In the genomic region with DNA sequence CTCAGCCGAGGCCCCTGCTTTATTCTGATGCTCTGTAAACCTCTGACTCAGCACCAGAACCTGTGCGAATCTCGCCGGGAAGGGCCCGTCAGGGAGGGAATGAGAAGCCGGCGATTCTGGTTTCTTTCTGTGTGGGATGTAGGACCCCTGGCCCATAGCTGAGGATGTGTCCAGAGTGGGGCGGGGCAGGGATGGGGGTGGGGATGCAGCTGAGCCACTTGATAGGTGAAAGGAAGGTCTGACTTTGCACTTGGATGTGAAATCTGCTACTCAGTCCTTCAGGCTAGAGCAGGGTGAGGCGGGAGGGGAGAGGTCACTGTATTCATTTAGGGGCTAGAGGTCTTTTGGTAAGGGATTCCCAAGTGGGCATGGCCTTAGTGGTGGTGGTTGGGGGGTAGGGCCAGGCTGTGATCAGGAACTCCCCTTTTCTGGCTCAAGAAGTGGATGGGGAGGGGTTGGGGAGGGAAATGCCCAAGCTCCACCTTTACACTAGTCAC, we compare ENCODE assay signal across 10 cellular contexts. TPM values are rescaled to one million over a fixed set of nuclear protein-coding genes. Genes with fewer than 3 reads are reported as not detected.
DNase-seq lines count a peak whose midpoint lies in the region; ATAC-seq, FAIRE-seq and TF ChIP-seq lines count a peak whose summit lies in the region.
"Had no signal": no experiment of that assay in that cellular context is flagged by ENCODE, and none has a peak within 500 bp of the region (broad histone marks: within the 10 kb centered on the region; RNA-seq: fewer than 3 reads in every experiment).

No MANE protein-coding gene starts in this region.

- intact Hi-C loops in GM12878 (cut with micrococcal nuclease; ENCODE audit: unreplicated experiment), result loop anchor here (5.0 kb wide), 2 partner anchors 75 to 165 kb away; no protein-coding TSS in a partner anchor
- intact Hi-C loops in posterior cingulate gyrus (cut with DNase I), result no loop called here
- intact Hi-C loops in mammary epithelial cell (cut with micrococcal nuclease), result no loop called here

- no peak overlapping the region for H3K27ac ChIP-seq in HUES64 (ENCODE audit: low read depth, low read length)
- H3K27ac ChIP-seq in GM12878 (ENCODE audit: control insufficient read depth, insufficient read depth), result no peak overlapping the region
- H3K27ac ChIP-seq in neuronal stem cell (replicated peaks; ENCODE audit: low read length), result no peak overlapping the region
- H3K27ac ChIP-seq in mammary epithelial cell (ENCODE audit: insufficient read depth, low read depth, low read length), result no peak overlapping the region

- CTCF ChIA-PET in GM12878 (lab: Yijun Ruan, JAX) (interaction anchor here (0.9 to 5.9 kb wide), 5 partner anchors 9 to 167 kb away, joined by 3 to 40 read pairs (median 3); no protein-coding TSS in a partner anchor), mammary epithelial cell (lab: Charles Lee; ENCODE audit: low non-redundant PET) (no interaction called here)

- peaks cover 4% of the 10 kb centered on the region; the same call in 1 of the 2 replicates for H3K4me1 ChIP-seq in HUES64 (ENCODE audit: insufficient read depth, low read length)
- peaks cover 28% of the 10 kb centered on the region for H3K4me1 ChIP-seq in GM12878 (ENCODE audit: control insufficient read depth, insufficient read depth, low read length)
- H3K4me1 ChIP-seq in neuronal stem cell (ENCODE audit: control insufficient read depth in 2 of 2, insufficient read depth in 1 of 2, low read depth in 1 of 2, low read length in 2 of 2), result peaks cover 13% of the 10 kb centered on the region in 2 donors
- H3K4me1 ChIP-seq in mammary epithelial cell (ENCODE audit: insufficient read depth, low read length), result peaks cover 16% of the 10 kb centered on the region

- H3K9me3 ChIP-seq in HUES64 (ENCODE audit: insufficient read depth, low read depth, low read length), result peaks cover 4% of the 10 kb centered on the region; the same call in 1 of the 2 replicates
- H3K9me3 ChIP-seq in GM12878 (replicated peaks; ENCODE audit: control insufficient read depth, insufficient read depth, low read length), result peaks cover 2% of the 10 kb centered on the region; the same call in 2 of the 3 replicates
- peaks cover 2 to 9% of the 10 kb centered on the region in 2 donors for H3K9me3 ChIP-seq in neuronal stem cell (replicated peaks in 1 of 2; ENCODE audit: control insufficient read depth in 2 of 2, insufficient read depth in 1 of 2, low read depth in 1 of 2, low read length in 2 of 2)
- no peaks in the 10 kb centered on the region for H3K9me3 ChIP-seq in mammary epithelial cell (replicated peaks; ENCODE audit: insufficient read depth, low read length)

- POLR2A ChIA-PET in GM12878 (lab: Charles Lee), result interaction anchor here (0.6 to 3.3 kb wide), 12 partner anchors 9 to 460 kb away, joined by 3 to 13 read pairs (median 5); no protein-coding TSS in a partner anchor

- H3K23ac ChIP-seq in neuronal stem cell (ENCODE audit: low read depth, low read length, poor library complexity), result no peak overlapping the region

- BruUV-seq in GM12878 (replicated peaks; lab: Mats Ljungman, UMichigan) (no TSS peak), mammary epithelial cell (replicated peaks; lab: Mats Ljungman, UMichigan) (no TSS peak)

- no peak overlapping the region for H2BK120ac ChIP-seq in neuronal stem cell (ENCODE audit: low read depth, low read length)

- H3K4me2 ChIP-seq in GM12878 (ENCODE audit: control insufficient read depth, insufficient read depth) (no peak overlapping the region; the same call in 1 of the 2 replicates), neuronal stem cell (ENCODE audit: insufficient read depth, low read length, poor library complexity, severe bottlenecking) (peak overlapping the region; percentile 96), mammary epithelial cell (ENCODE audit: insufficient read depth, low read depth, low read length) (no peak overlapping the region)

- peak overlapping the region; percentile 88 for H2BK5ac ChIP-seq in neuronal stem cell (ENCODE audit: low read length)

- no peak for TF ChIP-seq CTCF in GM12865 (IDR thresholded peaks at IDR 0.05; ENCODE audit: insufficient read depth, low read depth, low read length, missing control alignments)
- no peak for TF ChIP-seq CTCF in GM12878 (IDR thresholded peaks at IDR 0.05 in 2 of 3, conservative IDR thresholded peaks at IDR 0.05 in 1 of 3; ENCODE audit: control insufficient read depth in 2 of 3, extremely low read depth in 1 of 3, insufficient read depth in 1 of 3, low read depth in 3 of 3, low read length in 3 of 3)
- no peak for TF ChIP-seq CTCF in mammary epithelial cell (conservative IDR thresholded peaks at IDR 0.05 in 1 of 2, IDR thresholded peaks at IDR 0.05 in 1 of 2; ENCODE audit: extremely low read depth in 1 of 2, insufficient read depth in 1 of 2, low read depth in 1 of 2, low read length in 2 of 2)

- in situ Hi-C loops in GM12878 (cut with MboI), result no loop called here
- in situ Hi-C loops in mammary epithelial cell (cut with MboI; ENCODE audit: low sequenced_read_pairs in 2 of 2), result no loop called here

- H3K9ac ChIP-seq in HUES64 (ENCODE audit: low read depth, low read length) (no peak overlapping the region), GM12878 (ENCODE audit: control insufficient read depth, insufficient read depth, low read length) (peak overlapping the region; percentile 52; the same call in 1 of the 2 replicates), neuronal stem cell (ENCODE audit: low read depth, low read length, poor library complexity) (no peak overlapping the region), mammary epithelial cell (ENCODE audit: insufficient read depth, low read length) (no peak overlapping the region)

- SMC1A ChIA-PET in GM12878 (lab: Charles Lee; ENCODE audit: uncharacterized antibody, unreplicated experiment), result interaction anchor here (0.7 to 7.5 kb wide), 14 partner anchors 9 to 167 kb away, joined by 3 to 68 read pairs (median 4); no protein-coding TSS in a partner anchor

- H2BK15ac ChIP-seq in neuronal stem cell (ENCODE audit: low read length), result peak overlapping the region; percentile 3

- no peak overlapping the region for H4K8ac ChIP-seq in neuronal stem cell (ENCODE audit: low read depth, low read length)

- H3K14ac ChIP-seq in neuronal stem cell (ENCODE audit: low read length), result peak overlapping the region; percentile 2

- TF ChIP-seq EP300 in GM12878 (IDR thresholded peaks at IDR 0.05; ENCODE audit: borderline replicate concordance in 1 of 2, control insufficient read depth in 1 of 2, low read depth in 2 of 2, low read length in 2 of 2), result no peak

- H3K79me2 ChIP-seq in GM12878 (ENCODE audit: control insufficient read depth, insufficient read depth, low read length) (no peaks in the 10 kb centered on the region), mammary epithelial cell (ENCODE audit: insufficient read depth, low read length) (no peaks in the 10 kb centered on the region)

- H2AFZ ChIP-seq in GM12878 (ENCODE audit: control insufficient read depth, low read depth, low read length), result peak overlapping the region; percentile 15; the same call in 1 of the 2 replicates
- H2AFZ ChIP-seq in neuronal stem cell (ENCODE audit: low read length), result no peak overlapping the region
- no peak overlapping the region for H2AFZ ChIP-seq in mammary epithelial cell (ENCODE audit: low read depth, low read length)

- peak overlapping the region; percentile 60 for H3K4me3 ChIP-seq in GM12865 (ENCODE audit: low read depth, low read length)
- peak overlapping the region; percentile 55; the same call in 1 of the 2 replicates for H3K4me3 ChIP-seq in HUES64 (ENCODE audit: low read length)
- peak overlapping the region; percentile 50; the same call in 1 of the 2 replicates for H3K4me3 ChIP-seq in GM12878
- H3K4me3 ChIP-seq in neuronal stem cell (ENCODE audit: low read length in 2 of 2), result no peak overlapping the region
- H3K4me3 ChIP-seq in mammary epithelial cell (replicated peaks in 1 of 3; ENCODE audit: insufficient read depth in 1 of 3, low read depth in 2 of 3, low read length in 3 of 3), result no peak overlapping the region

- RAD21 ChIA-PET in GM12878 (lab: Charles Lee; ENCODE audit: unreplicated experiment), result interaction anchor here (0.6 to 6.8 kb wide), 16 partner anchors 12 to 206 kb away, joined by 3 to 57 read pairs (median 4); no protein-coding TSS in a partner anchor

- peak; percentile 69 for ATAC-seq in GM12878
- ATAC-seq in HG02852 (IDR thresholded peaks at IDR 0.05; ENCODE audit: unreplicated experiment), result no peak

- peaks cover 3% of the 10 kb centered on the region for H3K79me1 ChIP-seq in neuronal stem cell (ENCODE audit: low read depth, low read length)

- H4K20me1 ChIP-seq in GM12878 (ENCODE audit: control insufficient read depth, insufficient read depth) (no peaks in the 10 kb centered on the region; the same call in 1 of the 2 replicates), mammary epithelial cell (ENCODE audit: insufficient read depth, low read length) (no peaks in the 10 kb centered on the region)

- H2AK5ac ChIP-seq in neuronal stem cell (ENCODE audit: low read depth, low read length), result no peak overlapping the region

- peaks cover 49% of the 10 kb centered on the region for H3K27me3 ChIP-seq in HUES64 (ENCODE audit: insufficient read depth, low read length)
- peaks cover 0 to 4% of the 10 kb centered on the region in 2 experiments; a peak in 2 of 4 replicates for H3K27me3 ChIP-seq in GM12878 (replicated peaks in 1 of 2; ENCODE audit: control insufficient read depth in 2 of 2, insufficient read depth in 2 of 2, low read length in 1 of 2)
- peaks cover 8 to 56% (median 24%) of the 10 kb centered on the region in 3 experiments for H3K27me3 ChIP-seq in neuronal stem cell (ENCODE audit: control insufficient read depth in 3 of 3, insufficient read depth in 3 of 3, low read depth in 1 of 3, low read length in 3 of 3)
- H3K27me3 ChIP-seq in mammary epithelial cell (ENCODE audit: insufficient read depth, low read length), result peaks cover 15% of the 10 kb centered on the region

- WGBS in HUES64, result 24% methylated on average over 9 of the region's 9 CpGs
- 2% methylated on average over 9 of the region's 9 CpGs for WGBS in GM12878 (ENCODE audit: insufficient coverage, insufficient replicate concordance, low lambda C conversion rate, missing lambda C conversion rate)
- WGBS in neuronal stem cell (ENCODE audit: extremely low coverage in 2 of 2, insufficient read length in 2 of 2, insufficient replicate concordance in 1 of 2), 2 donors, result no CpG with 5 or more reads among the region's 9 CpGs
- WGBS in mammary epithelial cell (ENCODE audit: low coverage, missing lambda C conversion rate), result no CpG with 5 or more reads among the region's 9 CpGs

- peak; percentile 57 for DNase-seq in GM12865 (ENCODE audit: low read depth)
- DNase-seq in GM12878 (ENCODE audit: low read depth, low spot score), result peak; percentile 23
- DNase-seq in neuronal stem cell (ENCODE audit: low spot score), result no peak
- DNase-seq in posterior cingulate gyrus, result no peak
- no peak for DNase-seq in mammary epithelial cell
- DNase-seq in erythroblast (lab: John Stamatoyannopoulos, UW), result no peak
- DNase-seq: activated CD4-positive, CD25-positive, alpha-beta regulatory T cell; NCI-H2227 treated with DMSO at 0.1 percent for 48 hours had no signal

- no peak overlapping the region for H3K18ac ChIP-seq in neuronal stem cell (ENCODE audit: low read length)

- peak; percentile 18 for FAIRE-seq in GM12878 (lab: Jason Lieb, UNC)

- TF ChIP-seq RAD21 in GM12878 (IDR thresholded peaks at IDR 0.05; ENCODE audit: insufficient read depth, low read depth, low read length), result no peak

- dilution Hi-C loops in mammary epithelial cell (cut with HindIII; ENCODE audit: low sequenced_read_pairs), result no loop called here

- TF ChIP-seq POLR2A in GM12878 (IDR thresholded peaks at IDR 0.05; ENCODE audit: low read depth, low read length) (no peak), erythroblast (IDR thresholded peaks at IDR 0.05; ENCODE audit: low read length) (no peak)

- no peak overlapping the region for H2BK12ac ChIP-seq in neuronal stem cell (ENCODE audit: low read length)

- no peak overlapping the region for H4K91ac ChIP-seq in neuronal stem cell (ENCODE audit: low read depth, low read length, poor library complexity)

- H3K36me3 ChIP-seq in HUES64 (ENCODE audit: insufficient read depth, low read length), result no peaks in the 10 kb centered on the region
- no peaks in the 10 kb centered on the region for H3K36me3 ChIP-seq in GM12878 (ENCODE audit: control insufficient read depth in 2 of 2, insufficient read depth in 2 of 2, low read length in 1 of 2)
- no peaks in the 10 kb centered on the region for H3K36me3 ChIP-seq in neuronal stem cell (replicated peaks in 1 of 2; ENCODE audit: control insufficient read depth in 2 of 2, insufficient read depth in 2 of 2, low read length in 2 of 2)
- H3K36me3 ChIP-seq in mammary epithelial cell (ENCODE audit: insufficient read depth, low read length), result no peaks in the 10 kb centered on the region

- H3K4ac ChIP-seq in neuronal stem cell (ENCODE audit: low read length), result no peak overlapping the region

RNA-seq across cellular contexts. Expression of a gene that starts 2.3 kb away (rescaled TPM):
- 1.3 TPM for polyA plus RNA-seq in HUES64 (2013, experiment 1 of 2)
- polyA plus RNA-seq in HUES64 (2013, experiment 2 of 2), result 3.0 TPM
- 10.6 and 14.4 TPM in 2 replicates for total RNA-seq in GM12878 (2013; cell fraction: nucleolus; rRNA removed)
- total RNA-seq in GM12878 (2014; rRNA removed), result 8.0 and 8.5 TPM in 2 replicates
- 3.1 and 3.9 TPM in 2 replicates for total RNA-seq in GM12878 (2014; rRNA removed; fragmentation: Illumina TruSeq; extraction: Trizol)
- 40.5 and 40.6 TPM in 2 replicates for total RNA-seq in GM12878 (2021)
- 4.9 TPM for polyA plus RNA-seq in GM12878 (2011; ENCODE audit: low read depth)
- polyA plus RNA-seq in GM12878 (2011; rRNA removed), result 4.7 and 6.8 TPM in 2 replicates
- 9.0 and 15.7 TPM in 2 replicates for polyA plus RNA-seq in GM12878 (2011; cell fraction: cytosol; rRNA removed)
- 32.9 and 42.5 TPM in 2 replicates for polyA plus RNA-seq in GM12878 (2011; cell fraction: nucleus; rRNA removed)
- polyA plus RNA-seq in GM12878 (2012), result 11.0 and 15.1 TPM in 2 replicates
- polyA plus RNA-seq in GM12878 (2014; fragmentation: Illumina TruSeq; extraction: Trizol), result 6.5 and 14.9 TPM in 2 replicates
- 1 to 10 TPM; 2.6 to 6.2 TPM for polyA plus RNA-seq in GM12878 (2014; fragmentation: Nextera tagmentation; extraction: Ambion mirVana)
- polyA plus RNA-seq in GM12878 (2014; rRNA removed), result 16.5 and 21.9 TPM in 2 replicates
- 10 to 100 TPM in 1 of 2 experiments, 1 to 10 TPM in 1; 7.3 to 23.8 TPM for polyA plus RNA-seq in GM12878 (2016; fragmentation: Nextera tagmentation; extraction: Ambion mirVana)
- polyA minus RNA-seq in GM12878 (2011; rRNA and poly(A)+ RNA removed), result 4.6 and 11.5 TPM in 2 replicates
- polyA minus RNA-seq in GM12878 (2011; cell fraction: cytosol; rRNA and poly(A)+ RNA removed), result 18.1 and 22.3 TPM in 2 replicates
- 8.6 and 14.6 TPM in 2 replicates for polyA minus RNA-seq in GM12878 (2011; cell fraction: nucleus; rRNA and poly(A)+ RNA removed)
- 16.8 TPM for polyA plus RNA-seq in neuronal stem cell (2013, experiment 1 of 2)
- 15.7 TPM for polyA plus RNA-seq in neuronal stem cell (2013, experiment 2 of 2)
- total RNA-seq in mammary epithelial cell, result 1 to 10 TPM in 1 of 2 donors, under 1 TPM in 1; 0.83 to 5.0 TPM
- 0.96 TPM for polyA plus RNA-seq in mammary epithelial cell
- polyA minus RNA-seq in mammary epithelial cell, result 0.83 TPM

Comparison
In these comparisons a context has a peak if more than half of its experiments do, and no peak if none do; other contexts are left out.
1. DNase-seq: peak in GM12865 (single experiment) and GM12878 (single experiment); none in neuronal stem cell (single experiment), posterior cingulate gyrus (0 of 10), mammary epithelial cell (single experiment) and erythroblast (0 of 2).
2. H3K4me3 ChIP-seq: peak in GM12865 (single experiment), HUES64 (single experiment) and GM12878 (single experiment); none in neuronal stem cell (0 of 2) and mammary epithelial cell (0 of 3).